ENCODE assay signal across 1 cellular context in genomic region chr17:17847726-17848125, GRCh38.
TF ChIP-seq lines count a peak whose summit lies in the region.

No MANE protein-coding gene starts in this region.

TF ChIP-seq in H1, 55 proteins besides CTCF, POLR2A, EP300 and RAD21:
- TF ChIP-seq SP2 (IDR thresholded peaks at IDR 0.05; ENCODE audit: low read length) (no peak), BCL11A (IDR thresholded peaks at IDR 0.05; ENCODE audit: low read depth in 2 of 2, low read length in 2 of 2) (no peak), TAF7 (optimal IDR thresholded peaks at IDR 0.05; ENCODE audit: borderline replicate concordance, low read depth, low read length) (no peak), EZH2 (IDR thresholded peaks at IDR 0.05; ENCODE audit: low read depth, low read length, severe bottlenecking) (no peak), ZNF274 (IDR thresholded peaks at IDR 0.05; ENCODE audit: borderline replicate concordance, extremely low read depth, low read length) (no peak), PHF8 (conservative IDR thresholded peaks at IDR 0.05; ENCODE audit: low read depth, low read length) (no peak), ASH2L (IDR thresholded peaks at IDR 0.05; ENCODE audit: low read length) (no peak), SRF (IDR thresholded peaks at IDR 0.05; ENCODE audit: low read depth, low read length) (no peak), SP1 (IDR thresholded peaks at IDR 0.05; ENCODE audit: low read depth, low read length) (no peak), EGR1 (IDR thresholded peaks at IDR 0.05; ENCODE audit: borderline replicate concordance, low read depth, low read length) (no peak), HDAC6 (IDR thresholded peaks at IDR 0.05; ENCODE audit: low read depth, low read length) (no peak)
